Comparison of ENCODE assay signal across 8 cellular contexts in genomic region chr12:31588976-31589375, GRCh38. TPM values are rescaled to one million over a fixed set of nuclear protein-coding genes. Genes with fewer than 3 reads are reported as not detected.
DNase-seq lines count a peak whose midpoint lies in the region; ATAC-seq, FAIRE-seq and TF ChIP-seq lines count a peak whose summit lies in the region.

No MANE protein-coding gene starts in this region.

- no peaks in the 10 kb centered on the region for H3K36me3 Mint-ChIP-seq in activated CD8-positive, alpha-beta memory T cell treated with anti-CD3 and anti-CD28 coated beads, Interleukin-2, amount 10 ng/mL, durations not matched to agents 7 days and 5 days
- peaks cover 2% of the 10 kb centered on the region for H3K36me3 Mint-ChIP-seq in activated T-helper 2 cell treated with anti-CD3 and anti-CD28 coated beads, Interferon-gamma antibody, Interleukin-2, Interleukin-4, amounts not matched to agents 10 μg/mL and 5 μg/mL and 100 μg/mL, durations not matched to agents 14 hours and 24 hours and 36 hours (ENCODE audit: low read depth)

- H3K9me3 ChIP-seq in keratinocyte (ENCODE audit: control insufficient read depth, low read depth, low read length), result no peaks in the 10 kb centered on the region

- peak overlapping the region; percentile 62 for H3K4me3 Mint-ChIP-seq in activated CD8-positive, alpha-beta memory T cell treated with anti-CD3 and anti-CD28 coated beads, Interleukin-2, amount 10 ng/mL, durations not matched to agents 7 days and 5 days
- H3K4me3 Mint-ChIP-seq in activated T-helper 2 cell treated with anti-CD3 and anti-CD28 coated beads, Interferon-gamma antibody, Interleukin-2, Interleukin-4, amounts not matched to agents 10 μg/mL and 5 μg/mL and 100 μg/mL, durations not matched to agents 14 hours and 24 hours and 36 hours (ENCODE audit: low read depth), result peak overlapping the region; percentile 80

- dilution Hi-C loops in keratinocyte (cut with MboI; ENCODE audit: extremely low pct_ligation_motif_present, low sequenced_read_pairs), result no loop called here

- H3K27ac Mint-ChIP-seq in activated CD8-positive, alpha-beta memory T cell treated with anti-CD3 and anti-CD28 coated beads, Interleukin-2, amount 10 ng/mL, durations not matched to agents 7 days and 5 days, result no peak overlapping the region
- no peak overlapping the region for H3K27ac Mint-ChIP-seq in activated T-helper 2 cell treated with anti-CD3 and anti-CD28 coated beads, Interferon-gamma antibody, Interleukin-2, Interleukin-4, amounts not matched to agents 10 μg/mL and 5 μg/mL and 100 μg/mL, durations not matched to agents 14 hours and 24 hours and 36 hours

- H2AFZ ChIP-seq in keratinocyte (ENCODE audit: control insufficient read depth, low read length), result no peak overlapping the region

- peak overlapping the region; percentile 82 for H3K9ac ChIP-seq in keratinocyte (ENCODE audit: control insufficient read depth, extremely low read depth, insufficient read depth, low read length)

- no peaks in the 10 kb centered on the region for H3K9me1 ChIP-seq in keratinocyte (ENCODE audit: control insufficient read depth, extremely low read depth, insufficient read depth, low read length)

- no peaks in the 10 kb centered on the region for H3K27me3 ChIP-seq in keratinocyte (ENCODE audit: control insufficient read depth, extremely low read depth, insufficient read depth, low read length)

- intact Hi-C loops in activated T-helper 2 cell treated with anti-CD3 and anti-CD28 coated beads, Interferon-gamma antibody, Interleukin-2, Interleukin-4, amounts not matched to agents 10 μg/mL and 5 μg/mL and 100 μg/mL, durations not matched to agents 14 hours and 24 hours and 36 hours (cut with micrococcal nuclease), result no loop called here
- intact Hi-C loops in left colon (cut with DNase I, micrococcal nuclease), result no loop called here

- peaks cover 49% of the 10 kb centered on the region for H3K27me3 Mint-ChIP-seq in activated CD8-positive, alpha-beta memory T cell treated with anti-CD3 and anti-CD28 coated beads, Interleukin-2, amount 10 ng/mL, durations not matched to agents 7 days and 5 days
- peaks cover 51% of the 10 kb centered on the region for H3K27me3 Mint-ChIP-seq in activated T-helper 2 cell treated with anti-CD3 and anti-CD28 coated beads, Interferon-gamma antibody, Interleukin-2, Interleukin-4, amounts not matched to agents 10 μg/mL and 5 μg/mL and 100 μg/mL, durations not matched to agents 14 hours and 24 hours and 36 hours (ENCODE audit: low read depth)

- no peaks in the 10 kb centered on the region for H3K9me3 Mint-ChIP-seq in activated CD8-positive, alpha-beta memory T cell treated with anti-CD3 and anti-CD28 coated beads, Interleukin-2, amount 10 ng/mL, durations not matched to agents 7 days and 5 days (ENCODE audit: low read depth)
- H3K9me3 Mint-ChIP-seq in activated T-helper 2 cell treated with anti-CD3 and anti-CD28 coated beads, Interferon-gamma antibody, Interleukin-2, Interleukin-4, amounts not matched to agents 10 μg/mL and 5 μg/mL and 100 μg/mL, durations not matched to agents 14 hours and 24 hours and 36 hours, result no peaks in the 10 kb centered on the region

- FAIRE-seq in keratinocyte (lab: Jason Lieb, UNC) (no peak), D721Med (lab: Jason Lieb, UNC) (no peak)

- H3K27ac ChIP-seq in keratinocyte (ENCODE audit: control insufficient read depth, insufficient read depth, low read length), result peak overlapping the region; percentile 55

- DNase-seq in activated CD8-positive, alpha-beta memory T cell treated with anti-CD3 and anti-CD28 coated beads, Interleukin-2, amount 10 ng/mL, durations not matched to agents 7 days and 5 days, result no peak
- no peak for DNase-seq in activated CD8-positive, alpha-beta memory T cell treated with anti-CD3 and anti-CD28 coated beads, Interleukin-2, amount 50 U/mL, for 48 hours
- no peak for DNase-seq in activated T-helper 2 cell treated with anti-CD3 and anti-CD28 coated beads, Interferon-gamma antibody, Interleukin-2, Interleukin-4, amounts not matched to agents 10 μg/mL and 5 μg/mL and 100 μg/mL, durations not matched to agents 14 hours and 24 hours and 36 hours (ENCODE audit: low spot score)
- DNase-seq in keratinocyte (ENCODE audit: low read depth, low spot score), result no peak
- peak; percentile 24 for DNase-seq in superior temporal gyrus (ENCODE audit: extremely low spot score)
- no peak for DNase-seq in HK-2 (ENCODE audit: unreplicated experiment)
- DNase-seq in left colon, result no peak
- no peak for DNase-seq in D721Med (ENCODE audit: insufficient read length, low spot score)

- H4K20me1 ChIP-seq in keratinocyte (ENCODE audit: control insufficient read depth, extremely low read depth, insufficient read depth, low read length), result no peaks in the 10 kb centered on the region

- CTCF ChIA-PET in activated CD8-positive, alpha-beta memory T cell treated with anti-CD3 and anti-CD28 coated beads, Interleukin-2, amount 10 ng/mL, durations not matched to agents 7 days and 5 days (lab: Charles Lee), result no interaction called here

- H3K4me1 ChIP-seq in keratinocyte (ENCODE audit: control insufficient read depth, extremely low read depth, insufficient read depth, low read length), result peaks cover 5% of the 10 kb centered on the region

- peaks cover 10% of the 10 kb centered on the region for H3K4me1 Mint-ChIP-seq in activated CD8-positive, alpha-beta memory T cell treated with anti-CD3 and anti-CD28 coated beads, Interleukin-2, amount 10 ng/mL, durations not matched to agents 7 days and 5 days
- H3K4me1 Mint-ChIP-seq in activated T-helper 2 cell treated with anti-CD3 and anti-CD28 coated beads, Interferon-gamma antibody, Interleukin-2, Interleukin-4, amounts not matched to agents 10 μg/mL and 5 μg/mL and 100 μg/mL, durations not matched to agents 14 hours and 24 hours and 36 hours (ENCODE audit: low read depth), result peaks cover 10% of the 10 kb centered on the region

- H3K79me2 ChIP-seq in keratinocyte (ENCODE audit: control insufficient read depth, insufficient read depth, low read length), result peaks cover 2% of the 10 kb centered on the region

- ATAC-seq in activated CD8-positive, alpha-beta memory T cell treated with anti-CD3 and anti-CD28 coated beads, Interleukin-2, amount 10 ng/mL, durations not matched to agents 7 days and 5 days, result no peak
- ATAC-seq in left colon, result no peak

- TF ChIP-seq CTCF in keratinocyte (optimal IDR thresholded peaks at IDR 0.05 in 1 of 3, IDR thresholded peaks at IDR 0.05 in 1 of 3, conservative IDR thresholded peaks at IDR 0.05 in 1 of 3; ENCODE audit: extremely low read depth in 1 of 3, insufficient read depth in 2 of 3, low read length in 3 of 3) (no peak), D721Med (IDR thresholded peaks at IDR 0.05; ENCODE audit: insufficient read depth, missing control alignments) (no peak)

- H3K36me3 ChIP-seq in keratinocyte (ENCODE audit: control insufficient read depth in 2 of 2, extremely low read depth in 1 of 2, insufficient read depth in 2 of 2, low read length in 2 of 2), result no peaks in the 10 kb centered on the region

- H3K4me2 ChIP-seq in keratinocyte (ENCODE audit: control insufficient read depth, extremely low read depth, insufficient read depth, low read depth, low read length), result peak overlapping the region; percentile 73

- no peak overlapping the region for H3K4me3 ChIP-seq in keratinocyte (ENCODE audit: control insufficient read depth in 2 of 3, extremely low read depth in 1 of 3, insufficient read depth in 2 of 3, low read depth in 1 of 3, low read length in 3 of 3)

RNA-seq across cellular contexts. Expression of gene DENND5B, which starts 2.0 kb away (rescaled TPM):
- under 1 TPM; 0.06 to 0.26 TPM for total RNA-seq in activated CD8-positive, alpha-beta memory T cell treated with anti-CD3 and anti-CD28 coated beads, Interleukin-2, amount 10 ng/mL, durations not matched to agents 7 days and 5 days
- 0.51 and 1.2 TPM in 2 replicates for total RNA-seq in activated T-helper 2 cell treated with anti-CD3 and anti-CD28 coated beads, Interferon-gamma antibody, Interleukin-2, Interleukin-4, amounts not matched to agents 10 μg/mL and 5 μg/mL and 100 μg/mL, durations not matched to agents 14 hours and 24 hours and 36 hours
- polyA plus RNA-seq in keratinocyte, result 2.6 to 4.7 TPM (median 3.2 TPM) in 3 replicates
- polyA plus RNA-seq in keratinocyte (2011; ENCODE audit: low read depth), result 2.3 TPM
- polyA plus RNA-seq in keratinocyte (2011; cell fraction: cytosol; rRNA removed), result 2.3 and 4.5 TPM in 2 replicates
- polyA plus RNA-seq in keratinocyte (2011; cell fraction: nucleus; rRNA removed), result 3.6 and 4.4 TPM in 2 replicates
- polyA plus RNA-seq in keratinocyte (2012; ENCODE audit: low replicate concordance), result 1.4 and 2.6 TPM in 2 replicates
- polyA minus RNA-seq in keratinocyte, result 5.6 to 6.6 TPM (median 6.0 TPM) in 3 replicates
- 2.9 TPM for polyA minus RNA-seq in keratinocyte (2011; cell fraction: cytosol; rRNA and poly(A)+ RNA removed)
- polyA minus RNA-seq in keratinocyte (2011; cell fraction: nucleus; rRNA and poly(A)+ RNA removed), result 3.9 and 7.0 TPM in 2 replicates
- total RNA-seq in left colon, result 10 to 100 TPM; 10.5 to 14.4 TPM
